ENCODE assay signal across 37 cellular contexts in the genomic region with DNA sequence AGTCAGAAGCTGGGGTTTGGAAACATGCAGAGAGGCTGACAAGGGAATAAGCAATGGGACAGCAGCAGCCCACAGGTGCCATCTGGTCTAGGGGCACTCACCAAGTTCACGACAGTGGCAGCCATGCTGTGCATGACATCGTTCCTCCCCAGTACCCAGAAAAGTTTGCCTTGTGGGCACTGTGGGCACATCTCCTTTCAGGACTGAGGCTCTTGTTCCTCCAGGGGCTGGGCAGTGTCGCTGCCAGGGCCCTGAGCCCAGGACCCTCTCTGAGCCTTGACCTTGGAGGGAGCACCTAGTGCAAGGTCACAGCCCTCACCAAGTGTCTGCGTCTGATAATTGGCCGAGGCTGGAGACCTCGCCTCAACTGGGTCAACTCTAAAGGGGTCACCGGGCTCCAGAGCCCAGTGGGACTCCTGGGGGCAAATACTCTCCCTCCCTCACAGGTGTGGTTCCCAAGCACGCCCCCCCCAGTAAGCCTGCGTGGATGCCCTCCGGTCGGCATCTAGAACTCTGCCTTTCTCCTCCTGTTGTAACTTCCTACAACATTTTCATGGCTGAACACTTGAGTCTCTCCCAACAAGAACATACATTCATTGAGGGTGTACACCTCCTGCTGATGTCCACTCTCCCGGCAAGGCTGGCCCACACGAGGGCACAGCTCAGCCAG. TPM values are rescaled to one million over a fixed set of nuclear protein-coding genes. Genes with fewer than 3 reads are reported as not detected.
"Had no signal": no experiment of that assay in that cellular context is flagged by ENCODE, and none has a peak within 500 bp of the region (broad histone marks: within the 10 kb centered on the region; RNA-seq: fewer than 3 reads in every experiment).

No MANE protein-coding gene starts in this region.

- H3K9me3 Mint-ChIP-seq: activated T-cell treated with anti-CD3 and anti-CD28 coated beads, Interleukin-2, amount 50 U/mL, for 24 hours; natural killer cell treated with Interleukin-12 subunit alpha and Interleukin-12 subunit beta and Interleukin-15 and Interleukin-18, amount 100 ng/mL, for 72 hours had no signal

- H3K9me3 ChIP-seq: esophagus squamous epithelium, left lung, neutrophil, ovary, prostate gland, sigmoid colon, stomach, suprapubic skin, transverse colon had no signal

- ATAC-seq: activated CD4-positive, CD25-positive, alpha-beta regulatory T cell treated with anti-CD3 and anti-CD28 coated beads, Interleukin-2, amount 50 U/mL, for 24 hours; left lung; natural killer cell treated with Interleukin-12 subunit alpha and Interleukin-12 subunit beta and Interleukin-15 and Interleukin-18, amount 100 ng/mL, for 72 hours; stimulated activated naive B cell treated with anti-CD40 and anti-IgM and Interleukin-4, amounts not matched to agents 10 μg/mL and 1 μg/mL and 100 μg/mL, for 72 hours; T-helper 17 cell had no signal

- H3K36me3 Mint-ChIP-seq: natural killer cell treated with Interleukin-12 subunit alpha and Interleukin-12 subunit beta and Interleukin-15 and Interleukin-18, amount 100 ng/mL, for 72 hours had no signal

- H3K27me3 ChIP-seq: brain microvascular endothelial cell, ovary, sigmoid colon, stomach, suprapubic skin, transverse colon had no signal

- H3K27me3 Mint-ChIP-seq: activated T-cell treated with anti-CD3 and anti-CD28 coated beads, Interleukin-2, amount 50 U/mL, for 24 hours; natural killer cell treated with Interleukin-12 subunit alpha and Interleukin-12 subunit beta and Interleukin-15 and Interleukin-18, amount 100 ng/mL, for 72 hours; T-helper 17 cell had no signal

- H3K36me3 ChIP-seq: brain microvascular endothelial cell, esophagus squamous epithelium, left lung, neutrophil, ovary, prostate gland, sigmoid colon, stomach, suprapubic skin, transverse colon, WERI-Rb-1 had no signal

- H3K4me3 Mint-ChIP-seq: activated naive CD4-positive, alpha-beta T cell treated with anti-CD3 and anti-CD28 coated beads, Interleukin-2, amount 10 ng/mL, durations not matched to agents 7 days and 5 days; activated naive CD8-positive, alpha-beta T cell treated with anti-CD3 and anti-CD28 coated beads, Interleukin-2, amount 10 ng/mL, durations not matched to agents 7 days and 5 days; activated T-cell treated with anti-CD3 and anti-CD28 coated beads, Interleukin-2, amount 50 U/mL, for 24 hours; dendritic cell treated with granulocyte-macrophage colony-stimulating factor and Interleukin-4, amounts not matched to agents 40 ng/mL and 50 ng/mL, for 4 days; natural killer cell treated with Interleukin-12 subunit alpha and Interleukin-12 subunit beta and Interleukin-15 and Interleukin-18, amount 100 ng/mL, for 72 hours; stimulated activated naive B cell treated with anti-CD40 and anti-IgM and Interleukin-4, amounts not matched to agents 10 μg/mL and 1 μg/mL and 100 μg/mL, for 72 hours; T-helper 17 cell had no signal

- DNase-seq: activated CD4-positive, alpha-beta T cell treated with anti-CD3 and anti-CD28 coated beads for 48 hours; activated CD4-positive, alpha-beta T cell treated with anti-CD3 and anti-CD28 coated beads, Interleukin-2, amount 50 U/mL, for 48 hours; activated CD8-positive, alpha-beta memory T cell treated with anti-CD3 and anti-CD28 coated beads, Interleukin-2, amount 50 U/mL, for 48 hours; activated gamma-delta T cell; activated naive CD4-positive, alpha-beta T cell treated with anti-CD3 and anti-CD28 coated beads, Interleukin-2, amount 10 ng/mL, durations not matched to agents 7 days and 5 days; activated naive CD8-positive, alpha-beta T cell treated with anti-CD3 and anti-CD28 coated beads, Interleukin-2, amount 10 ng/mL, durations not matched to agents 7 days and 5 days; activated T-cell treated with anti-CD3 and anti-CD28 coated beads, Interleukin-2, amount 50 U/mL, for 24 hours; brain microvascular endothelial cell; effector CD8-positive, alpha-beta T cell; esophagus squamous epithelium; foreskin melanocyte; kidney glomerular epithelial cell; mesendoderm; ovary; sigmoid colon; small intestine; stimulated activated CD4-positive, alpha-beta T cell treated with anti-CD3 and anti-CD28 coated beads, Interleukin-1b, Interleukin-23, amount 100 ng/mL, for 48 hours; stimulated activated CD4-positive, alpha-beta T cell treated with anti-CD3 and anti-CD28 coated beads, Interleukin-4, amount 100 ng/mL, for 4 hours; stimulated activated CD8-positive, alpha-beta memory T cell treated with anti-CD3 and anti-CD28 coated beads, Interleukin-4, amount 100 ng/mL, for 48 hours; stimulated activated naive B cell treated with anti-CD40 and anti-IgM and Interleukin-4, amounts not matched to agents 10 μg/mL and 1 μg/mL and 100 μg/mL, for 72 hours; stomach; T-helper 17 cell; T1000; transverse colon; WERI-Rb-1 had no signal

- H3K27ac Mint-ChIP-seq: activated naive CD4-positive, alpha-beta T cell treated with anti-CD3 and anti-CD28 coated beads, Interleukin-2, amount 10 ng/mL, durations not matched to agents 7 days and 5 days; activated naive CD8-positive, alpha-beta T cell treated with anti-CD3 and anti-CD28 coated beads, Interleukin-2, amount 10 ng/mL, durations not matched to agents 7 days and 5 days; activated T-cell treated with anti-CD3 and anti-CD28 coated beads, Interleukin-2, amount 50 U/mL, for 24 hours; dendritic cell treated with granulocyte-macrophage colony-stimulating factor and Interleukin-4, amounts not matched to agents 40 ng/mL and 50 ng/mL, for 4 days; natural killer cell treated with Interleukin-12 subunit alpha and Interleukin-12 subunit beta and Interleukin-15 and Interleukin-18, amount 100 ng/mL, for 72 hours; stimulated activated naive B cell treated with anti-CD40 and anti-IgM and Interleukin-4, amounts not matched to agents 10 μg/mL and 1 μg/mL and 100 μg/mL, for 72 hours; T-helper 17 cell had no signal

- H3K27ac ChIP-seq: brain microvascular endothelial cell, epithelial cell of prostate, esophagus squamous epithelium, left lung, neutrophil, ovary, prostate gland, stomach, suprapubic skin, transverse colon, WERI-Rb-1 had no signal

- H3K4me3 ChIP-seq: esophagus squamous epithelium, left lung, lung, ovary, prostate gland, sigmoid colon, stomach, suprapubic skin, transverse colon had no signal

RNA-seq across cellular contexts. Expression of gene FAM178B, which starts 37.8 kb away (rescaled TPM):
- total RNA-seq: astrocyte; glomerular endothelial cell; mononuclear cell; natural killer cell treated with Interleukin-12 subunit alpha and Interleukin-12 subunit beta and Interleukin-15 and Interleukin-18, amount 100 ng/mL, for 72 hours; stomach; T-helper 17 cell; transverse colon had no signal
